18 cellular contexts compared by ENCODE assay signal in genomic region chr4:2879026-2879425, GRCh38. TPM values are rescaled to one million over a fixed set of nuclear protein-coding genes. Genes with fewer than 3 reads are reported as not detected.
A peak's percentile ranks its signal among the peaks of the same experiment; 100 is the strongest.
DNase-seq lines count a peak whose midpoint lies in the region; ATAC-seq and TF ChIP-seq lines count a peak whose summit lies in the region.
"Had no signal": no experiment of that assay in that cellular context is flagged by ENCODE, and none has a peak within 500 bp of the region (broad histone marks: within the 10 kb centered on the region; RNA-seq: fewer than 3 reads in every experiment).

No MANE protein-coding gene starts in this region.

- H3K4me1 ChIP-seq in CD8-positive, alpha-beta memory T cell (ENCODE audit: insufficient read depth, low read length): no peaks in the 10 kb centered on the region
- peaks cover 15% of the 10 kb centered on the region for H3K4me1 ChIP-seq in HAP-1

- H3K27ac ChIP-seq in CD8-positive, alpha-beta memory T cell (ENCODE audit: low read depth, low read length): no peak overlapping the region
- H3K27ac ChIP-seq: 22Rv1, transverse colon had no signal

- no peak for TF ChIP-seq CTCF in natural killer cell (IDR thresholded peaks at IDR 0.05)

- in situ Hi-C loops in HAP-1 (cut with MboI; ENCODE audit: low sequenced_read_pairs): no loop called here

- peaks cover 24% of the 10 kb centered on the region for H3K36me3 Mint-ChIP-seq in T-helper 1 cell treated with Interleukin-12 subunit alpha and Interleukin-12 subunit beta and Interleukin-4 antibody, amounts not matched to agents 30 μg/mL and 1 μg/mL, for 36 hours (ENCODE audit: low read depth)
- H3K36me3 Mint-ChIP-seq in CD8-positive, alpha-beta memory T cell: peaks cover 0 to 70% (median 15%) of the 10 kb centered on the region in 3 donors
- H3K36me3 Mint-ChIP-seq in activated naive CD8-positive, alpha-beta T cell: peaks cover 5% of the 10 kb centered on the region
- peaks cover 5% of the 10 kb centered on the region for H3K36me3 Mint-ChIP-seq in natural killer cell

- no peak for ATAC-seq in natural killer cell
- ATAC-seq: stimulated activated naive CD8-positive, alpha-beta T cell treated with anti-CD3 and anti-CD28 coated beads, Interleukin-15, amount 100 ng/mL, for 72 hours had no signal

- no peaks in the 10 kb centered on the region for H3K9me3 ChIP-seq in CD8-positive, alpha-beta memory T cell (ENCODE audit: low read length)
- no peaks in the 10 kb centered on the region for H3K9me3 ChIP-seq in HAP-1
- H3K9me3 ChIP-seq: transverse colon had no signal

- peaks cover 14% of the 10 kb centered on the region for H3K4me1 Mint-ChIP-seq in T-helper 1 cell treated with Interleukin-12 subunit alpha and Interleukin-12 subunit beta and Interleukin-4 antibody, amounts not matched to agents 30 μg/mL and 1 μg/mL, for 36 hours (ENCODE audit: low read depth)
- H3K4me1 Mint-ChIP-seq in CD8-positive, alpha-beta memory T cell: peaks cover 22 to 48% (median 36%) of the 10 kb centered on the region in 3 donors
- H3K4me1 Mint-ChIP-seq in activated naive CD8-positive, alpha-beta T cell (ENCODE audit: low read depth): peaks cover 31% of the 10 kb centered on the region
- peaks cover 44 to 45% of the 10 kb centered on the region in 2 donors for H3K4me1 Mint-ChIP-seq in natural killer cell

- H3K4me3 Mint-ChIP-seq in T-helper 1 cell treated with Interleukin-12 subunit alpha and Interleukin-12 subunit beta and Interleukin-4 antibody, amounts not matched to agents 30 μg/mL and 1 μg/mL, for 36 hours: no peak overlapping the region
- no peak overlapping the region for H3K4me3 Mint-ChIP-seq in CD8-positive, alpha-beta memory T cell
- H3K4me3 Mint-ChIP-seq in activated naive CD8-positive, alpha-beta T cell: no peak overlapping the region
- no peak overlapping the region for H3K4me3 Mint-ChIP-seq in natural killer cell
- H3K4me3 Mint-ChIP-seq: stimulated activated naive CD8-positive, alpha-beta T cell treated with anti-CD3 and anti-CD28 coated beads, Interleukin-15, amount 100 ng/mL, for 72 hours had no signal

- peaks cover 1% of the 10 kb centered on the region for H3K36me3 ChIP-seq in CD8-positive, alpha-beta memory T cell (ENCODE audit: insufficient read depth, low read length)
- peaks cover 10% of the 10 kb centered on the region; the same call in 1 of the 2 replicates for H3K36me3 ChIP-seq in HAP-1 (replicated peaks)

- DNase-seq in T-helper 1 cell: no peak
- DNase-seq in CD8-positive, alpha-beta memory T cell: no peak
- DNase-seq in natural killer cell: no peak
- DNase-seq in HAP-1 (ENCODE audit: low spot score in 2 of 2): no peak
- no peak for DNase-seq in NK-92 (lab: John Stamatoyannopoulos, UW; ENCODE audit: unreplicated experiment)
- no peak for DNase-seq in head of caudate nucleus
- DNase-seq: activated CD8-positive, alpha-beta memory T cell treated with anti-CD3 and anti-CD28 coated beads for 24 hours; cerebellar nuclear complex; effector memory CD4-positive, alpha-beta T cell; GOT3; NCI-H1417; NCI-H69; SHP77; stimulated activated naive CD8-positive, alpha-beta T cell treated with anti-CD3 and anti-CD28 coated beads, Interleukin-15, amount 100 ng/mL, for 72 hours; transverse colon had no signal

- POLR2A ChIA-PET in CD8-positive, alpha-beta memory T cell (lab: Charles Lee): no interaction called here

- CTCF ChIA-PET in CD8-positive, alpha-beta memory T cell (lab: Charles Lee): interaction anchor here (1.0 to 1.9 kb wide), 3 partner anchors 23 to 117 kb away, joined by 3 to 7 read pairs (median 3); no protein-coding TSS in a partner anchor

- no peaks in the 10 kb centered on the region for H3K9me3 Mint-ChIP-seq in T-helper 1 cell treated with Interleukin-12 subunit alpha and Interleukin-12 subunit beta and Interleukin-4 antibody, amounts not matched to agents 30 μg/mL and 1 μg/mL, for 36 hours
- H3K9me3 Mint-ChIP-seq in CD8-positive, alpha-beta memory T cell: no peaks in the 10 kb centered on the region
- H3K9me3 Mint-ChIP-seq in activated naive CD8-positive, alpha-beta T cell (ENCODE audit: low read depth): no peaks in the 10 kb centered on the region
- H3K9me3 Mint-ChIP-seq in natural killer cell: no peaks in the 10 kb centered on the region
- H3K9me3 Mint-ChIP-seq: stimulated activated naive CD8-positive, alpha-beta T cell treated with anti-CD3 and anti-CD28 coated beads, Interleukin-15, amount 100 ng/mL, for 72 hours had no signal

- H3K27me3 Mint-ChIP-seq in T-helper 1 cell treated with Interleukin-12 subunit alpha and Interleukin-12 subunit beta and Interleukin-4 antibody, amounts not matched to agents 30 μg/mL and 1 μg/mL, for 36 hours (ENCODE audit: low read depth): no peaks in the 10 kb centered on the region
- H3K27me3 Mint-ChIP-seq in CD8-positive, alpha-beta memory T cell: no peaks in the 10 kb centered on the region
- no peaks in the 10 kb centered on the region for H3K27me3 Mint-ChIP-seq in activated naive CD8-positive, alpha-beta T cell
- no peaks in the 10 kb centered on the region for H3K27me3 Mint-ChIP-seq in natural killer cell (ENCODE audit: low read depth in 2 of 2)
- H3K27me3 Mint-ChIP-seq: stimulated activated naive CD8-positive, alpha-beta T cell treated with anti-CD3 and anti-CD28 coated beads, Interleukin-15, amount 100 ng/mL, for 72 hours had no signal

- intact Hi-C loops in natural killer cell (cut with micrococcal nuclease): loop anchor here (10.0 kb wide), 1 partner anchor 64 kb away; no protein-coding TSS in a partner anchor
- intact Hi-C loops in head of caudate nucleus (cut with DNase I): no loop called here

- no peaks in the 10 kb centered on the region for H3K27me3 ChIP-seq in CD8-positive, alpha-beta memory T cell (ENCODE audit: insufficient read depth, low read length, poor library complexity, severe bottlenecking)
- H3K27me3 ChIP-seq in HAP-1 (ENCODE audit: low read depth): no peaks in the 10 kb centered on the region
- H3K27me3 ChIP-seq: transverse colon had no signal

- no peak overlapping the region for H3K4me3 ChIP-seq in CD8-positive, alpha-beta memory T cell (ENCODE audit: low read length)
- no peak overlapping the region for H3K4me3 ChIP-seq in HAP-1
- H3K4me3 ChIP-seq: transverse colon had no signal

- peak overlapping the region; percentile 21 for H3K27ac Mint-ChIP-seq in T-helper 1 cell treated with Interleukin-12 subunit alpha and Interleukin-12 subunit beta and Interleukin-4 antibody, amounts not matched to agents 30 μg/mL and 1 μg/mL, for 36 hours
- H3K27ac Mint-ChIP-seq in CD8-positive, alpha-beta memory T cell: peak overlapping the region in 7 of 8 donors; percentile 0 to 83 (median 76)
- H3K27ac Mint-ChIP-seq in activated naive CD8-positive, alpha-beta T cell: peak overlapping the region; percentile 83
- peak overlapping the region; percentile 52 to 78 for H3K27ac Mint-ChIP-seq in natural killer cell

RNA-seq across cellular contexts. Expression of gene ADD1, which starts 35.4 kb away (rescaled TPM):
- 100 to 1,000 TPM; 185 to 192 TPM for total RNA-seq in CD8-positive, alpha-beta memory T cell
- polyA plus RNA-seq in CD8-positive, alpha-beta memory T cell: 217 TPM
- 100 to 1,000 TPM; 383 to 465 (median 452) TPM for total RNA-seq in natural killer cell

Comparison
In these comparisons a context has a peak if more than half of its experiments do, and no peak if none do; other contexts are left out.
1. H3K27ac Mint-ChIP-seq: peak in every context shown above with its lines; median percentile 83 in activated naive CD8-positive, alpha-beta T cell; 76 in CD8-positive, alpha-beta memory T cell; 65 in natural killer cell; 21 in T-helper 1 cell treated with Interleukin-12 subunit alpha and Interleukin-12 subunit beta and Interleukin-4 antibody, amounts not matched to agents 30 μg/mL and 1 μg/mL, for 36 hours.